ENCODE assay signal across 1 cellular context in genomic region chr22:37609240-37610152, GRCh38.
TF ChIP-seq lines count a peak whose summit lies in the region.

No MANE protein-coding gene starts in this region.

TF ChIP-seq in HEK293, 187 proteins besides CTCF, POLR2A, EP300 and RAD21 (continued from another document):
- TF ChIP-seq, protein P1, sequence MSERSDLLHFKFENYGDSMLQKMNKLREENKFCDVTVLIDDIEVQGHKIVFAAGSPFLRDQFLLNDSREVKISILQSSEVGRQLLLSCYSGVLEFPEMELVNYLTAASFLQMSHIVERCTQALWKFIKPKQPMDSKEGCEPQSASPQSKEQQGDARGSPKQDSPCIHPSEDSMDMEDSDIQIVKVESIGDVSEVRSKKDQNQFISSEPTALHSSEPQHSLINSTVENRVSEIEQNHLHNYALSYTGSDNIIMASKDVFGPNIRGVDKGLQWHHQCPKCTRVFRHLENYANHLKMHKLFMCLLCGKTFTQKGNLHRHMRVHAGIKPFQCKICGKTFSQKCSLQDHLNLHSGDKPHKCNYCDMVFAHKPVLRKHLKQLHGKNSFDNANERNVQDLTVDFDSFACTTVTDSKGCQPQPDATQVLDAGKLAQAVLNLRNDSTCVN (tag by site-specific recombination; optimal IDR thresholded peaks at IDR 0.05): no peak
- no peak for TF ChIP-seq ZNF391 (tag by site-specific recombination; IDR thresholded peaks at IDR 0.05; ENCODE audit: borderline replicate concordance, low read depth)
